In the genomic region with DNA sequence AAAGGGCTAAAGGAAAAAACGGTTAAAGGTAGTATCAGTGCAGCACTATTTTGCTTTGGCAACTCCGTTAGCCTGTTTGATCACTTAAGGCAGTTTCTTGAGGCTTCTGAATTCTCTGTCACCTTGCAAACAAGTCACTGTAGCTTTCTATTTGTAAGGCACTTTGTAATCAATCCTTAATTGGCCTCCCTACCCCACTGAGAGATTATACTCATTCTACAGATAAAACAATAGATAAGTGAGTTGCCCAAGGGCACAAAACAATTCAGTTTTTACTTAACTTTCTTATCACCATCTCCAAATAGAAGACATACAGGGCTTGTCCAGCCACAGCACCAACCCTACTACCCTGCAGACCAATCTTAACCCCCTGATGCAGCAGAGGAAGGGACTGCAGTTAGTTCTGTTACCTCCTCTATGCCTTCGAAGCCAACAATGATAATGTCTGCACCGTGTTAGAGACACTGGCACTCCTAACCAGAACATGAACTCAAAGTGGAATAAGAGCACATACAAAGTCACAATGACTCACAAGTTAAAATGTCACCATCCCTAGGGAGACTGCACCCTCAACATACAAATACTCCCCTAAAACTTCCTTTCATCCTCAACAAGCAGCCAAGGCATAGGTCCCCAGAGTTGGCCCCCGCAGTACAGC, we compare ENCODE assay signal across 9 cellular contexts. TPM values are rescaled to one million over a fixed set of nuclear protein-coding genes. Genes with fewer than 3 reads are reported as not detected.
DNase-seq lines count a peak whose midpoint lies in the region; ATAC-seq and TF ChIP-seq lines count a peak whose summit lies in the region.
"Had no signal": no experiment of that assay in that cellular context is flagged by ENCODE, and none has a peak within 500 bp of the region (broad histone marks: within the 10 kb centered on the region; RNA-seq: fewer than 3 reads in every experiment).

No MANE protein-coding gene starts in this region.

- H3K36me3 Mint-ChIP-seq in activated CD4-positive, alpha-beta T cell treated with anti-CD3 and anti-CD28 coated beads for 36 hours (ENCODE audit: low read depth) = no peaks in the 10 kb centered on the region
- H3K36me3 Mint-ChIP-seq in glutamatergic neuron (ENCODE audit: unreplicated experiment) = no peaks in the 10 kb centered on the region

- H3K9me3 ChIP-seq in spleen = no peaks in the 10 kb centered on the region

- no peak for DNase-seq in activated CD4-positive, alpha-beta T cell treated with anti-CD3 and anti-CD28 coated beads for 36 hours
- DNase-seq in activated CD4-positive, alpha-beta T cell treated with anti-CD3 and anti-CD28 coated beads, Interleukin-2, amount 50 U/mL, for 48 hours = no peak
- DNase-seq in glutamatergic neuron (no peak), spleen (no peak), NCI-H1092 treated with DMSO at 0.1 percent for 48 hours (lab: John Stamatoyannopoulos, UW) (no peak), NCI-H510A treated with DMSO at 0.1 percent for 48 hours (lab: John Stamatoyannopoulos, UW) (no peak), NOMO-1 treated with DMSO at 0.1 percent for 48 hours (lab: John Stamatoyannopoulos, UW; ENCODE audit: unreplicated experiment) (no peak)
- DNase-seq: left colon had no signal

- H3K4me3 Mint-ChIP-seq in activated CD4-positive, alpha-beta T cell treated with anti-CD3 and anti-CD28 coated beads for 36 hours = peak overlapping the region; percentile 85
- H3K4me3 Mint-ChIP-seq in glutamatergic neuron (ENCODE audit: unreplicated experiment) = peak overlapping the region; percentile 94

- no peak for ATAC-seq in activated CD4-positive, alpha-beta T cell treated with anti-CD3 and anti-CD28 coated beads for 36 hours

- POLR2A ChIA-PET in activated CD4-positive, alpha-beta T cell treated with anti-CD3 and anti-CD28 coated beads for 36 hours (lab: Charles Lee) = no interaction called here

- peak overlapping the region; percentile 69 for H3K4me3 ChIP-seq in WI38 (ENCODE audit: low read depth, low read length)
- H3K4me3 ChIP-seq in spleen = peak overlapping the region in 5 of 8 donors; percentile 67 to 84 (median 83)

- TF ChIP-seq CTCF in WI38 (IDR thresholded peaks at IDR 0.05; ENCODE audit: low read depth, low read length) = no peak
- TF ChIP-seq CTCF in glutamatergic neuron (IDR thresholded peaks at IDR 0.05; ENCODE audit: partially characterized antibody, unreplicated experiment) = no peak
- no peak for TF ChIP-seq CTCF in spleen (IDR thresholded peaks at IDR 0.05 in 8 of 11, conservative IDR thresholded peaks at IDR 0.05 in 3 of 11)

- TF ChIP-seq POLR2A in spleen (IDR thresholded peaks at IDR 0.05) = no peak

- 63 to 94% (median 75%) methylated on average over 4 to 5 of the region's 5 CpGs for WGBS in spleen, 5 donors

- intact Hi-C loops in activated CD4-positive, alpha-beta T cell treated with anti-CD3 and anti-CD28 coated beads for 36 hours (cut with DNase I, micrococcal nuclease) = loop anchor here (2.0 to 10.0 kb wide), 6 partner anchors 89 to 1715 kb away; a partner anchor contains a TSS
- intact Hi-C loops in spleen (cut with DNase I; ENCODE audit: low total_unique reads) = no loop called here

- no peaks in the 10 kb centered on the region for H3K27me3 Mint-ChIP-seq in activated CD4-positive, alpha-beta T cell treated with anti-CD3 and anti-CD28 coated beads for 36 hours
- H3K27me3 Mint-ChIP-seq in glutamatergic neuron (ENCODE audit: unreplicated experiment) = peaks cover 6% of the 10 kb centered on the region

- CTCF ChIA-PET in activated CD4-positive, alpha-beta T cell treated with anti-CD3 and anti-CD28 coated beads for 36 hours (lab: Charles Lee) = no interaction called here

- peaks cover 0 to 42% (median 18%) of the 10 kb centered on the region in 6 donors for H3K4me1 ChIP-seq in spleen

- no peak overlapping the region for H3K27ac Mint-ChIP-seq in activated CD4-positive, alpha-beta T cell treated with anti-CD3 and anti-CD28 coated beads for 36 hours
- H3K27ac Mint-ChIP-seq in glutamatergic neuron (ENCODE audit: unreplicated experiment) = peak overlapping the region; percentile 25

- H3K27ac ChIP-seq in spleen = peak overlapping the region in 4 of 8 donors; percentile 80 to 84 (median 81)

- peaks cover 42% of the 10 kb centered on the region for H3K4me1 Mint-ChIP-seq in activated CD4-positive, alpha-beta T cell treated with anti-CD3 and anti-CD28 coated beads for 36 hours
- H3K4me1 Mint-ChIP-seq in glutamatergic neuron (ENCODE audit: low read depth, unreplicated experiment) = peaks cover 12% of the 10 kb centered on the region

- no peaks in the 10 kb centered on the region for H3K9me3 Mint-ChIP-seq in activated CD4-positive, alpha-beta T cell treated with anti-CD3 and anti-CD28 coated beads for 36 hours (ENCODE audit: low read depth)
- peaks cover 10% of the 10 kb centered on the region for H3K9me3 Mint-ChIP-seq in glutamatergic neuron (ENCODE audit: unreplicated experiment)

- no peaks in the 10 kb centered on the region for H3K36me3 ChIP-seq in spleen

- no peaks in the 10 kb centered on the region for H3K27me3 ChIP-seq in spleen (replicated peaks in 1 of 7)

RNA-seq across cellular contexts. Expression of a gene that starts 1.7 kb away (rescaled TPM):
- 10 to 100 TPM; 10.2 to 14.4 TPM for total RNA-seq in activated CD4-positive, alpha-beta T cell treated with anti-CD3 and anti-CD28 coated beads for 36 hours
- total RNA-seq in glutamatergic neuron (ENCODE audit: unreplicated experiment) (34.6 TPM), spleen (10 to 100 TPM; 27.2 to 48.3 (median 32.2) TPM)
- 10 to 100 TPM; 11.3 to 13.9 (median 13.7) TPM for polyA plus RNA-seq in spleen

RNA-seq across cellular contexts. Expression of a gene that starts 34.7 kb away (rescaled TPM):
- not detected for total RNA-seq in activated CD4-positive, alpha-beta T cell treated with anti-CD3 and anti-CD28 coated beads for 36 hours
- 1.0 TPM for total RNA-seq in glutamatergic neuron (ENCODE audit: unreplicated experiment)
- 1 to 10 TPM in 3 of 7 donors, under 1 TPM in 1, not detected in 3; 0.52 to 4.5 (median 1.3) TPM for total RNA-seq in spleen
- polyA plus RNA-seq in spleen = 1 to 10 TPM in 2 of 3 donors, under 1 TPM in 1; 0.49 to 1.3 (median 1.1) TPM
- total RNA-seq: left colon had no signal

RNA-seq across cellular contexts. Expression of a gene that starts 42.6 kb away (rescaled TPM):
- total RNA-seq in activated CD4-positive, alpha-beta T cell treated with anti-CD3 and anti-CD28 coated beads for 36 hours = not detected
- total RNA-seq in glutamatergic neuron (ENCODE audit: unreplicated experiment) (not detected), spleen (not detected)
- under 1 TPM in 1 of 3 donors, not detected in 2; 0.06 TPM for polyA plus RNA-seq in spleen
- total RNA-seq: left colon had no signal
